8 cellular contexts compared by ENCODE assay signal in the genomic region with DNA sequence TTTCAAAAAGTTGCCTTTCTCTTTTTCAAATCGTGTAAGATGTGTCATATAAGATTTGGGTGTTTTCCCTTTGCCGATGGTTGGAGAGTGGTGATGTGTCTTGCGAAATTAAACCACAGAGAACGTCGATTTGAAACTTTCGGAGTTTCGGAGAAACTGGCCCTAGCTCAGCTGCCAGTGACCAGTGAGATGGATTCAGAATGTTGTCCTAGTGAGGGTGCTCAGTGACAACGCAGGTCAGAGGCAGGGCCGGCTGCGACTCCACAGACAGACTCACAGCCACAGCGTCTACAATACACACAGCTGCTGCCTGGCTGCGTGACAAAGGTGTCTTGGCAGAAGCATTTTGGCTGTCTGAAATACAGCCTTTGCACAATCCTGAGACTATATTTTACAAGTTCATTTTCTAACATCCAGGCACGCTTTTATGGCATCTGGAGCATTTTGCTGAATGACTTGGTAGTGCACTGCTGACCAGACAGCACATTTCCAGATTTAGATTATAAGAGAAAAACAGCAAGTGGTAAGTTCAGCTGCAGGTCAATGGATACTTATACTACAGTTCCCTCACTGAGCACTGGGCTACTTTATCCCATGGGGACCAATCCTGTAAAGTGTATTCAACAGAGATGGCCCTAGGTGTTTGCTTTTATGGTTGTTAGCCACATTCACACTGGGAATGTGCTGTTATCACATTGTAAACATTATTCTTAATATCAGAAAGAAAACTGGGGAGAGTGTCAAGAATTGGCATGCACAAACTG.
DNase-seq lines count a peak whose midpoint lies in the region; ATAC-seq and TF ChIP-seq lines count a peak whose summit lies in the region.

No MANE protein-coding gene starts in this region.

- ATAC-seq in HG02885 (IDR thresholded peaks at IDR 0.05; ENCODE audit: poor library complexity, unreplicated experiment) = peak; percentile 56
- ATAC-seq in Right ventricle myocardium inferior = peak; percentile 94
- ATAC-seq in HG02678 (IDR thresholded peaks at IDR 0.05; ENCODE audit: unreplicated experiment) = no peak

- H3K27ac Mint-ChIP-seq in CD14-positive monocyte = peak overlapping the region; percentile 95 to 99 (median 98)

- H3K4me2 ChIP-seq in skeletal muscle satellite cell (ENCODE audit: low read length) = peak overlapping the region; percentile 81

- no peak overlapping the region for H3K27ac ChIP-seq in WERI-Rb-1

- TF ChIP-seq CTCF in CD14-positive monocyte (IDR thresholded peaks at IDR 0.05) (no peak), WERI-Rb-1 (IDR thresholded peaks at IDR 0.05; ENCODE audit: low read depth, low read length) (no peak)

- H3K9ac ChIP-seq in skeletal muscle satellite cell (ENCODE audit: low read depth, low read length) = no peak overlapping the region

- H3K27me3 Mint-ChIP-seq in CD14-positive monocyte (ENCODE audit: low read depth in 3 of 3) = no peaks in the 10 kb centered on the region

- no peaks in the 10 kb centered on the region for H3K9me3 ChIP-seq in skeletal muscle satellite cell (replicated peaks; ENCODE audit: low read length)
- no peaks in the 10 kb centered on the region for H3K9me3 ChIP-seq in WERI-Rb-1 (ENCODE audit: severe bottlenecking)

- H3K4me3 ChIP-seq in skeletal muscle satellite cell (ENCODE audit: low read length) = peak overlapping the region; percentile 58
- H3K4me3 ChIP-seq in WERI-Rb-1 (ENCODE audit: low read depth, low read length) = no peak overlapping the region

- H3K4me1 ChIP-seq in skeletal muscle satellite cell (ENCODE audit: control insufficient read depth, insufficient read depth, low read length) = peaks cover 21% of the 10 kb centered on the region

- intact Hi-C loops in CD14-positive monocyte (cut with micrococcal nuclease) = loop anchor here (2.0 to 10.0 kb wide), 5 partner anchors 14 to 228 kb away; partner anchors contain the start of gene TRIM13 (in 1 of the 2)
- intact Hi-C loops in Right ventricle myocardium inferior (cut with DNase I) = no loop called here

- peak overlapping the region; percentile 58 to 75 for H3K4me3 Mint-ChIP-seq in CD14-positive monocyte

- DNase-seq in CD14-positive monocyte (ENCODE audit: low spot score) (peak; percentile 90), SK-N-DZ (ENCODE audit: low spot score) (peak; percentile 33), Right ventricle myocardium inferior (ENCODE audit: missing footprints) (peak; percentile 91), islet precursor cell (no peak), WERI-Rb-1 (no peak)

- H3K27me3 ChIP-seq in skeletal muscle satellite cell (ENCODE audit: control insufficient read depth, insufficient read depth, low read length) (no peaks in the 10 kb centered on the region), WERI-Rb-1 (ENCODE audit: insufficient read depth, low read depth, severe bottlenecking) (no peaks in the 10 kb centered on the region)

- H3K36me3 ChIP-seq in skeletal muscle satellite cell (ENCODE audit: insufficient read depth, low read length) (no peaks in the 10 kb centered on the region), WERI-Rb-1 (no peaks in the 10 kb centered on the region)

- H3K9me3 Mint-ChIP-seq in CD14-positive monocyte = peaks cover 0 to 5% (median 3%) of the 10 kb centered on the region in 7 donors

- peaks cover 69% of the 10 kb centered on the region for H3K4me1 Mint-ChIP-seq in CD14-positive monocyte

- H3K36me3 Mint-ChIP-seq in CD14-positive monocyte = peaks cover 4 to 8% of the 10 kb centered on the region in 2 donors

Comparison
In these comparisons a context has a peak if more than half of its experiments do, and no peak if none do; other contexts are left out.
1. DNase-seq: peak in CD14-positive monocyte (single experiment), SK-N-DZ (single experiment) and Right ventricle myocardium inferior (single experiment); none in islet precursor cell (single experiment) and WERI-Rb-1 (single experiment).